ENCODE assay signal across 12 cellular contexts in genomic region chr1:234408757-234409156, GRCh38. TPM values are rescaled to one million over a fixed set of nuclear protein-coding genes. Genes with fewer than 3 reads are reported as not detected.
DNase-seq lines count a peak whose midpoint lies in the region; ATAC-seq and TF ChIP-seq lines count a peak whose summit lies in the region.
"Had no signal": no experiment of that assay in that cellular context is flagged by ENCODE, and none has a peak within 500 bp of the region (broad histone marks: within the 10 kb centered on the region; RNA-seq: fewer than 3 reads in every experiment).

No MANE protein-coding gene starts in this region.

- H3K4me1 Mint-ChIP-seq in activated naive CD8-positive, alpha-beta T cell treated with anti-CD3 and anti-CD28 coated beads, Interleukin-2, amount 10 ng/mL, durations not matched to agents 7 days and 5 days = peaks cover 7% of the 10 kb centered on the region

- no peak for TF ChIP-seq EP300 in transverse colon (IDR thresholded peaks at IDR 0.05; ENCODE audit: low read depth)

- intact Hi-C loops in transverse colon (cut with DNase I; ENCODE audit: low total_unique reads) = no loop called here

- H3K9me3 Mint-ChIP-seq in activated naive CD8-positive, alpha-beta T cell treated with anti-CD3 and anti-CD28 coated beads, Interleukin-2, amount 10 ng/mL, durations not matched to agents 7 days and 5 days = no peaks in the 10 kb centered on the region

- no peak for ATAC-seq in activated naive CD8-positive, alpha-beta T cell treated with anti-CD3 and anti-CD28 coated beads, Interleukin-2, amount 10 ng/mL, durations not matched to agents 7 days and 5 days (ENCODE audit: low read depth)
- no peak for ATAC-seq in GM21367 (IDR thresholded peaks at IDR 0.05; ENCODE audit: unreplicated experiment)

- no peak overlapping the region for H3K4me3 Mint-ChIP-seq in activated naive CD8-positive, alpha-beta T cell treated with anti-CD3 and anti-CD28 coated beads, Interleukin-2, amount 10 ng/mL, durations not matched to agents 7 days and 5 days

- no peak for TF ChIP-seq CTCF in Peyer's patch (IDR thresholded peaks at IDR 0.05)
- TF ChIP-seq CTCF in transverse colon (IDR thresholded peaks at IDR 0.05) = no peak

- no peaks in the 10 kb centered on the region for H3K9me3 ChIP-seq in Peyer's patch
- H3K9me3 ChIP-seq in transverse colon = no peaks in the 10 kb centered on the region

- no peak overlapping the region for H3K4me3 ChIP-seq in Peyer's patch
- no peak overlapping the region for H3K4me3 ChIP-seq in transverse colon

- H3K27me3 Mint-ChIP-seq in activated naive CD8-positive, alpha-beta T cell treated with anti-CD3 and anti-CD28 coated beads, Interleukin-2, amount 10 ng/mL, durations not matched to agents 7 days and 5 days = no peaks in the 10 kb centered on the region

- H3K4me1 ChIP-seq in Peyer's patch (no peaks in the 10 kb centered on the region), transverse colon (no peaks in the 10 kb centered on the region)

- peak overlapping the region; percentile 9 for H3K27ac Mint-ChIP-seq in activated naive CD8-positive, alpha-beta T cell treated with anti-CD3 and anti-CD28 coated beads, Interleukin-2, amount 10 ng/mL, durations not matched to agents 7 days and 5 days

- H3K36me3 Mint-ChIP-seq in activated naive CD8-positive, alpha-beta T cell treated with anti-CD3 and anti-CD28 coated beads, Interleukin-2, amount 10 ng/mL, durations not matched to agents 7 days and 5 days = peaks cover 13% of the 10 kb centered on the region

- TF ChIP-seq POLR2A in Peyer's patch (IDR thresholded peaks at IDR 0.05) (no peak), transverse colon (IDR thresholded peaks at IDR 0.05) (no peak)

- H3K27ac ChIP-seq in Peyer's patch = peak overlapping the region in 1 of 4 donors; percentile 21
- H3K27ac ChIP-seq in transverse colon = no peak overlapping the region
- H3K27ac ChIP-seq: KMS-11 had no signal

- H3K36me3 ChIP-seq in Peyer's patch (peaks cover 0 to 16% (median 0%) of the 10 kb centered on the region in 3 donors), transverse colon (peaks cover 0 to 16% (median 0%) of the 10 kb centered on the region in 4 donors)

- POLR2A ChIA-PET in activated naive CD8-positive, alpha-beta T cell treated with anti-CD3 and anti-CD28 coated beads, Interleukin-2, amount 10 ng/mL, durations not matched to agents 7 days and 5 days (lab: Charles Lee) = no interaction called here

- 91 to 97% methylated on average over 8 to 9 of the region's 9 CpGs for WGBS in transverse colon (ENCODE audit: low coverage in 1 of 2), 2 donors

- in situ Hi-C loops in transverse colon (cut with MboI; ENCODE audit: low pct_ligation_motif_present in 1 of 4, low pct_unique_long_range_greater_than_20kb in 1 of 4, low sequenced_read_pairs in 3 of 4) = no loop called here

- DNase-seq in Peyer's patch (peak in 2 of 3 donors; percentile 35 to 49), LoVo (ENCODE audit: low spot score) (no peak), transverse colon (no peak), NCI-H1417 treated with DMSO at 0.1 percent for 48 hours (lab: John Stamatoyannopoulos, UW) (no peak)
- peak; percentile 70 to 77 for DNase-seq in activated CD4-positive, alpha-beta T cell treated with anti-CD3 and anti-CD28 coated beads, Interleukin-2, amount 50 U/mL, for 4 hours
- no peak for DNase-seq in activated naive CD8-positive, alpha-beta T cell treated with anti-CD3 and anti-CD28 coated beads, Interleukin-2, amount 10 ng/mL, durations not matched to agents 7 days and 5 days
- peak; percentile 79 for DNase-seq in stimulated activated CD4-positive, alpha-beta T cell treated with anti-CD3 and anti-CD28 coated beads, Interleukin-2, amount 100 ng/mL, for 4 hours (ENCODE audit: low read depth)
- DNase-seq: foreskin melanocyte, islet precursor cell, retina had no signal

- no peaks in the 10 kb centered on the region for H3K27me3 ChIP-seq in Peyer's patch
- no peaks in the 10 kb centered on the region for H3K27me3 ChIP-seq in transverse colon

RNA-seq across cellular contexts. Expression of gene COA6, which starts 35.5 kb away (rescaled TPM):
- total RNA-seq in Peyer's patch (10 to 100 TPM; 11.7 to 48.7 (median 19.0) TPM), transverse colon (10 to 100 TPM in 3 of 4 donors, not detected in 1; 13.7 to 21.6 (median 15.7) TPM)
- 10 to 100 TPM; 27.6 to 32.0 TPM for total RNA-seq in activated naive CD8-positive, alpha-beta T cell treated with anti-CD3 and anti-CD28 coated beads, Interleukin-2, amount 10 ng/mL, durations not matched to agents 7 days and 5 days

Comparison
In these comparisons a context has a peak if more than half of its experiments do, and no peak if none do; other contexts are left out.
1. DNase-seq: peak in Peyer's patch (2 of 3), activated CD4-positive, alpha-beta T cell treated with anti-CD3 and anti-CD28 coated beads, Interleukin-2, amount 50 U/mL, for 4 hours (2 of 2) and stimulated activated CD4-positive, alpha-beta T cell treated with anti-CD3 and anti-CD28 coated beads, Interleukin-2, amount 100 ng/mL, for 4 hours (single experiment); none in activated naive CD8-positive, alpha-beta T cell treated with anti-CD3 and anti-CD28 coated beads, Interleukin-2, amount 10 ng/mL, durations not matched to agents 7 days and 5 days (single experiment), LoVo (single experiment), transverse colon (single experiment) and NCI-H1417 treated with DMSO at 0.1 percent for 48 hours (single experiment).